8 cellular contexts compared by ENCODE assay signal in genomic region chr15:43105778-43106485, GRCh38. TPM values are rescaled to one million over a fixed set of nuclear protein-coding genes. Genes with fewer than 3 reads are reported as not detected.
DNase-seq lines count a peak whose midpoint lies in the region; ATAC-seq and TF ChIP-seq lines count a peak whose summit lies in the region.

Gene UBR1 (minus strand): TSS chr15:43106038. CDS start chr15:43106022, 16 bp downstream.

- H2AFZ ChIP-seq in parathyroid adenoma: peak within 1 kb of the TSS; percentile 90

- H3K4me1 Mint-ChIP-seq in T-cell: peaks cover 48 to 53% (median 49%) of the 10 kb centered on the region in 3 donors

- H3K9me3 Mint-ChIP-seq in T-cell: no peaks in the 10 kb centered on the region

- DNase-seq in GM12864 (ENCODE audit: low read depth) (peak; percentile 86), NCI-H1436 treated with DMSO at 0.1 percent for 48 hours (lab: John Stamatoyannopoulos, UW) (peak; percentile 45), T-cell (peak; percentile 72 to 92 (median 88)), adipocyte (ENCODE audit: low read depth) (peak; percentile 97), cardiac muscle cell (ENCODE audit: low read depth in 1 of 2, low spot score in 1 of 2) (peak; percentile 95 to 96), tibial artery (peak; percentile 90 to 94)

- POLR2A ChIA-PET in T-cell (lab: Charles Lee): interaction anchor here (0.6 to 1.1 kb wide), 8 partner anchors 9 to 224 kb away, joined by 3 to 4 read pairs (median 3); no protein-coding TSS in a partner anchor

- peak within 1 kb of the TSS; percentile 95 for H3K9ac ChIP-seq in adipocyte (ENCODE audit: low read length)
- H3K9ac ChIP-seq in parathyroid adenoma: peak within 1 kb of the TSS; percentile 53

- peak within 1 kb of the TSS; percentile 96 for H3K4me2 ChIP-seq in parathyroid adenoma (ENCODE audit: low read length)

- H3K4me3 ChIP-seq in GM12864 (ENCODE audit: low read depth, low read length) (peak within 1 kb of the TSS; percentile 81), adipocyte (ENCODE audit: low read length) (peak within 1 kb of the TSS; percentile 94), cardiac muscle cell (peak within 1 kb of the TSS; percentile 75), parathyroid adenoma (ENCODE audit: low read depth, low read length) (peak within 1 kb of the TSS; percentile 78), tibial artery (peak within 1 kb of the TSS; percentile 57 to 85)

- peaks cover 11% of the 10 kb centered on the region for H3K79me2 ChIP-seq in parathyroid adenoma

- H3K27me3 Mint-ChIP-seq in T-cell: peaks cover 0 to 4% of the 10 kb centered on the region in 2 donors

- ATAC-seq in HG02763 (IDR thresholded peaks at IDR 0.05; ENCODE audit: unreplicated experiment): peak; percentile 89
- ATAC-seq in T-cell (replicated peaks in 1 of 4): peak; percentile 89 to 94 (median 93)

- H3K36me3 ChIP-seq in adipocyte (ENCODE audit: control insufficient read depth, insufficient read depth, low read length, severe bottlenecking) (peaks cover 6% of the 10 kb centered on the region), cardiac muscle cell (no peaks in the 10 kb centered on the region), parathyroid adenoma (ENCODE audit: control insufficient read depth, insufficient read depth, low read length) (no peaks in the 10 kb centered on the region), tibial artery (peaks cover 0 to 18% (median 0%) of the 10 kb centered on the region in 3 donors)

- H3K9me3 ChIP-seq in adipocyte (ENCODE audit: control insufficient read depth, low read length) (no peaks in the 10 kb centered on the region), cardiac muscle cell (ENCODE audit: low read depth) (no peaks in the 10 kb centered on the region), parathyroid adenoma (ENCODE audit: control insufficient read depth, low read length) (no peaks in the 10 kb centered on the region), tibial artery (no peaks in the 10 kb centered on the region)

- peak within 1 kb of the TSS; percentile 70 for H3K27ac ChIP-seq in cardiac muscle cell
- peak within 1 kb of the TSS; percentile 87 for H3K27ac ChIP-seq in parathyroid adenoma
- peak within 1 kb of the TSS; percentile 83 to 94 for H3K27ac ChIP-seq in tibial artery

- H3K27ac Mint-ChIP-seq in T-cell: peak within 1 kb of the TSS; percentile 98 to 99

- H3K27me3 ChIP-seq in adipocyte (replicated peaks; ENCODE audit: control insufficient read depth, insufficient read depth, low read length) (no peaks in the 10 kb centered on the region), cardiac muscle cell (peaks cover 25% of the 10 kb centered on the region), parathyroid adenoma (ENCODE audit: control insufficient read depth, insufficient read depth, low read length) (no peaks in the 10 kb centered on the region), tibial artery (no peaks in the 10 kb centered on the region)

- CTCF ChIA-PET in T-cell (lab: Charles Lee): interaction anchor here in 1 of 2 donors (0.7 to 1.8 kb wide), 4 partner anchors 29 to 80 kb away, joined by 3 to 6 read pairs (median 4); no protein-coding TSS in a partner anchor

- H3K36me3 Mint-ChIP-seq in T-cell: peaks cover 25% of the 10 kb centered on the region

- no peak for TF ChIP-seq CTCF in GM12864 (IDR thresholded peaks at IDR 0.05; ENCODE audit: low read depth, low read length, missing control alignments)
- TF ChIP-seq CTCF in cardiac muscle cell (IDR thresholded peaks at IDR 0.05; ENCODE audit: low read depth, low read length): no peak
- TF ChIP-seq CTCF in parathyroid adenoma (IDR thresholded peaks at IDR 0.05): no peak
- TF ChIP-seq CTCF in tibial artery (IDR thresholded peaks at IDR 0.05): no peak

- intact Hi-C loops in tibial artery (cut with DNase I; ENCODE audit: low total_unique reads): no loop called here

- peak within 1 kb of the TSS; percentile 86 to 98 (median 92) for H3K4me3 Mint-ChIP-seq in T-cell

- H3K4me1 ChIP-seq in adipocyte (ENCODE audit: control insufficient read depth, insufficient read depth, low read length) (peaks cover 24% of the 10 kb centered on the region), cardiac muscle cell (ENCODE audit: low read depth) (peaks cover 13% of the 10 kb centered on the region), parathyroid adenoma (no peaks in the 10 kb centered on the region), tibial artery (peaks cover 0 to 31% (median 17%) of the 10 kb centered on the region in 4 donors)

RNA-seq across cellular contexts. Expression of gene UBR1, which starts in this region (rescaled TPM):
- total RNA-seq in T-cell (10 to 100 TPM; 35.0 to 55.6 (median 41.0) TPM), cardiac muscle cell (20.6 and 22.2 TPM in 2 replicates)
- 15.1 and 17.8 TPM in 2 replicates for polyA plus RNA-seq in cardiac muscle cell

Comparison
In these comparisons a context has a peak if more than half of its experiments do, and no peak if none do; other contexts are left out.
1. Peak in every context shown above with its lines: DNase-seq, ATAC-seq, H3K4me3 ChIP-seq and H3K27ac ChIP-seq.
2. DNase-seq: peak in every context shown above with its lines; median percentile 97 in adipocyte; 96 in cardiac muscle cell; 92 in tibial artery; 88 in T-cell; 86 in GM12864; 45 in NCI-H1436 treated with DMSO at 0.1 percent for 48 hours.